In genomic region chr13:76023644-76024043, GRCh38 we compare ENCODE assay signal across 1 cellular context.
TF ChIP-seq lines count a peak whose summit lies in the region.

No MANE protein-coding gene starts in this region.

TF ChIP-seq in IMR-90, 13 proteins besides CTCF, POLR2A, EP300 and RAD21:
- TF ChIP-seq BHLHE40 (IDR thresholded peaks at IDR 0.05; ENCODE audit: low read depth, low read length), result no peak
- peak; percentile 35; the same call in 1 of the 2 replicates for TF ChIP-seq CEBPB (IDR thresholded peaks at IDR 0.05; ENCODE audit: low read depth, low read length)
